1 cellular context compared by ENCODE assay signal in genomic region chr21:46179708-46180078, GRCh38.
TF ChIP-seq lines count a peak whose summit lies in the region.

No MANE protein-coding gene starts in this region.

TF ChIP-seq in H1, 55 proteins besides CTCF, POLR2A, EP300 and RAD21:
- TF ChIP-seq SUZ12 (IDR thresholded peaks at IDR 0.05; ENCODE audit: low read length) (no peak), TAF7 (optimal IDR thresholded peaks at IDR 0.05; ENCODE audit: borderline replicate concordance, low read depth, low read length) (no peak), ASH2L (IDR thresholded peaks at IDR 0.05; ENCODE audit: low read length) (no peak), JUN (IDR thresholded peaks at IDR 0.05; ENCODE audit: low read depth, low read length) (no peak), GTF2F1 (IDR thresholded peaks at IDR 0.05; ENCODE audit: borderline replicate concordance, low read depth, low read length) (no peak), CHD7 (IDR thresholded peaks at IDR 0.05; ENCODE audit: insufficient replicate concordance, low read length) (no peak), YY1 (IDR thresholded peaks at IDR 0.05; ENCODE audit: low read depth, low read length) (no peak), CBX5 (IDR thresholded peaks at IDR 0.05; ENCODE audit: low read depth, low read length) (no peak), PHF8 (conservative IDR thresholded peaks at IDR 0.05; ENCODE audit: low read depth, low read length) (no peak)
TF ChIP-seq in H1: peak in this region for 0.
